In genomic region chr1:99867682-99868081, GRCh38 we compare ENCODE assay signal across 10 cellular contexts.
"Had no signal": no experiment of that assay in that cellular context is flagged by ENCODE, and none has a peak within 500 bp of the region (broad histone marks: within the 10 kb centered on the region; RNA-seq: fewer than 3 reads in every experiment).

No MANE protein-coding gene starts in this region.

- H3K9ac ChIP-seq: GM23248 had no signal

- H2AFZ ChIP-seq: GM23248 had no signal

- H3K4me3 Mint-ChIP-seq: HFFc6, IgD-negative memory B cell had no signal

- H3K27ac ChIP-seq: GM23248, HL-60 had no signal

- ATAC-seq: HCT116, HepG2 had no signal

- H3K9me3 Mint-ChIP-seq: HFFc6, IgD-negative memory B cell had no signal

- H3K9me3 ChIP-seq: HAP-1 had no signal

- DNase-seq: GM23248, GOT3, H7, HFFc6, KBM-7 had no signal

- H3K27me3 Mint-ChIP-seq: IgD-negative memory B cell had no signal

- H3K27ac Mint-ChIP-seq: HFFc6, IgD-negative memory B cell had no signal

- H3K4me3 ChIP-seq: GM23248, HAP-1 had no signal
